Comparison of ENCODE assay signal across 9 cellular contexts in the genomic region with DNA sequence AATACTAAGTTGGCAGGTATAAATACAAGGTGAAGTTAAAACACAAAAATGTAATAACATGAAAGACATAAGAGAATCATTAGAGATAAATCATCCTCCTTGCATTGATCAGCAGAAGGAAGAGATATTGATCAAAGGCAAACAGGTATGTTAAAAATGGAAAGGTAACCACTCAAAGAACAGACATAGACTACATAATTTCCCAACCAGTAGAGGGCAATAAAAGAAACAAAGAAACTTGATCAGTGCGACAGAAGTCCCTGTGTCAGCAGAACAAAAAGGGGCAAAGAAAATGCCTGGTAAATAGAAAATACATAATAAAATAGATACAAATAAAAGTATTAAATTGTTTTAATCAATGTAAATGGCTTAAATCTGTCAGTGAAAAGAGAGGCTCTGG. TPM values are rescaled to one million over a fixed set of nuclear protein-coding genes. Genes with fewer than 3 reads are reported as not detected.
A peak's percentile ranks its signal among the peaks of the same experiment; 100 is the strongest.
DNase-seq lines count a peak whose midpoint lies in the region; ATAC-seq and TF ChIP-seq lines count a peak whose summit lies in the region.
"Had no signal": no experiment of that assay in that cellular context is flagged by ENCODE, and none has a peak within 500 bp of the region (broad histone marks: within the 10 kb centered on the region; RNA-seq: fewer than 3 reads in every experiment).

No MANE protein-coding gene starts in this region.

- H3K4me2 ChIP-seq in HCT116 (ENCODE audit: low read length) (no peak overlapping the region), PC-9 (no peak overlapping the region)

- CTCF ChIA-PET in HCT116 (lab: Charles Lee) (no interaction called here), PC-9 (lab: Charles Lee) (no interaction called here)
- CTCF ChIA-PET in activated CD4-positive, alpha-beta memory T cell treated with anti-CD3 and anti-CD28 coated beads, Interleukin-2, amount 10 ng/mL, durations not matched to agents 7 days and 5 days (lab: Charles Lee): no interaction called here
- CTCF ChIA-PET in CD4-positive, alpha-beta T cell (lab: Charles Lee): no interaction called here

- H4K20me1 ChIP-seq in HCT116 (ENCODE audit: insufficient read depth) (no peaks in the 10 kb centered on the region), PC-9 (ENCODE audit: insufficient read depth) (no peaks in the 10 kb centered on the region)

- no peaks in the 10 kb centered on the region for H3K36me3 Mint-ChIP-seq in activated CD4-positive, alpha-beta memory T cell treated with anti-CD3 and anti-CD28 coated beads, Interleukin-2, amount 10 ng/mL, durations not matched to agents 7 days and 5 days (ENCODE audit: low read depth)
- H3K36me3 Mint-ChIP-seq in CD4-positive, alpha-beta T cell (ENCODE audit: low read depth): peaks cover 28% of the 10 kb centered on the region

- H3K4me1 ChIP-seq in HCT116 (ENCODE audit: control insufficient read depth in 1 of 2, insufficient read depth in 2 of 2, low read length in 2 of 2) (no peaks in the 10 kb centered on the region), PC-9 (replicated peaks; ENCODE audit: insufficient read depth) (no peaks in the 10 kb centered on the region), gastroesophageal sphincter (no peaks in the 10 kb centered on the region)

- TF ChIP-seq POLR2A in HCT116 (IDR thresholded peaks at IDR 0.05; ENCODE audit: borderline replicate concordance, extremely low read depth, insufficient read depth, insufficient read length) (no peak), gastroesophageal sphincter (IDR thresholded peaks at IDR 0.05) (no peak)

- H3K9me3 ChIP-seq in HCT116 (ENCODE audit: control insufficient read depth in 1 of 2, insufficient read depth in 1 of 2, low read depth in 1 of 2, low read length in 2 of 2): no peaks in the 10 kb centered on the region
- H3K9me3 ChIP-seq in PC-9 (ENCODE audit: insufficient read depth, low read depth): no peaks in the 10 kb centered on the region
- H3K9me3 ChIP-seq in gastroesophageal sphincter: no peaks in the 10 kb centered on the region
- H3K9me3 ChIP-seq in CD4-positive, alpha-beta T cell (ENCODE audit: control insufficient read depth, low read length): no peaks in the 10 kb centered on the region

- POLR2A ChIA-PET in HCT116 (lab: Charles Lee): no interaction called here
- POLR2A ChIA-PET in PC-9 (lab: Charles Lee; ENCODE audit: unreplicated experiment): no interaction called here
- POLR2A ChIA-PET in activated CD4-positive, alpha-beta memory T cell treated with anti-CD3 and anti-CD28 coated beads, Interleukin-2, amount 10 ng/mL, durations not matched to agents 7 days and 5 days (lab: Charles Lee): interaction anchor here (1.2 kb wide), 1 partner anchor 10 kb away, joined by 3 read pairs; no protein-coding TSS in a partner anchor
- POLR2A ChIA-PET in CD4-positive, alpha-beta T cell (lab: Charles Lee): no interaction called here

- H3K9me2 ChIP-seq in HCT116 (ENCODE audit: insufficient read depth): no peaks in the 10 kb centered on the region
- no peaks in the 10 kb centered on the region for H3K9me2 ChIP-seq in PC-9 (ENCODE audit: insufficient read depth)

- WGBS in gastroesophageal sphincter (ENCODE audit: low coverage in 1 of 2), 2 donors: 40 to 50% methylated on average over 1 of the region's 1 CpG

- H2AFZ ChIP-seq in HCT116 (ENCODE audit: low read depth, low read length, poor library complexity, severe bottlenecking): no peak overlapping the region
- H2AFZ ChIP-seq in PC-9: no peak overlapping the region

- RAD21 ChIA-PET in HCT116 (lab: Charles Lee; ENCODE audit: low non-redundant PET in 1 of 2, low total read pairs in 2 of 2, uncharacterized antibody in 2 of 2, unreplicated experiment in 2 of 2): no interaction called here

- TF ChIP-seq CTCF in AG09319 (IDR thresholded peaks at IDR 0.05; ENCODE audit: low read depth, low read length): peak; percentile 29
- peak; percentile 39 to 54 (median 41); a peak in 4 of 6 replicates for TF ChIP-seq CTCF in HCT116 (IDR thresholded peaks at IDR 0.05 in 2 of 3, conservative IDR thresholded peaks at IDR 0.05 in 1 of 3; ENCODE audit: borderline replicate concordance in 1 of 3, insufficient read depth in 1 of 3, low read depth in 2 of 3, low read length in 2 of 3)
- peak; percentile 62 for TF ChIP-seq CTCF in PC-9 (conservative IDR thresholded peaks at IDR 0.05)
- peak in 3 of 4 experiments; percentile 16 to 27 (median 17) for TF ChIP-seq CTCF in gastroesophageal sphincter (IDR thresholded peaks at IDR 0.05)
- no peak for TF ChIP-seq CTCF in CD4-positive, alpha-beta T cell (IDR thresholded peaks at IDR 0.05)

- H3K4me3 ChIP-seq in HCT116 (replicated peaks in 1 of 2; ENCODE audit: low read depth in 1 of 2, low read length in 2 of 2): no peak overlapping the region
- no peak overlapping the region for H3K4me3 ChIP-seq in PC-9
- H3K4me3 ChIP-seq in gastroesophageal sphincter: no peak overlapping the region

- no peak overlapping the region for H3K9ac ChIP-seq in HCT116 (ENCODE audit: low read length)

- H3K4me1 Mint-ChIP-seq in activated CD4-positive, alpha-beta memory T cell treated with anti-CD3 and anti-CD28 coated beads, Interleukin-2, amount 10 ng/mL, durations not matched to agents 7 days and 5 days: no peaks in the 10 kb centered on the region
- H3K4me1 Mint-ChIP-seq in CD4-positive, alpha-beta T cell (ENCODE audit: low read depth): no peaks in the 10 kb centered on the region

- ATAC-seq in HCT116 (peak; percentile 75), gastroesophageal sphincter (no peak)
- ATAC-seq in CD4-positive, alpha-beta T cell (ENCODE audit: poor library complexity): no peak

- no peak overlapping the region for H3K27ac ChIP-seq in HCT116 (ENCODE audit: low read depth, low read length)
- H3K27ac ChIP-seq in PC-9: no peak overlapping the region
- no peak overlapping the region for H3K27ac ChIP-seq in gastroesophageal sphincter
- no peak overlapping the region for H3K27ac ChIP-seq in CD4-positive, alpha-beta T cell (ENCODE audit: low read depth, low read length)

- no peak for TF ChIP-seq EP300 in gastroesophageal sphincter (IDR thresholded peaks at IDR 0.05)

- intact Hi-C loops in HCT116 (cut with micrococcal nuclease) (loop anchor here (1.0 kb wide), 1 partner anchor 154 kb away; no protein-coding TSS in a partner anchor), PC-9 (cut with micrococcal nuclease; ENCODE audit: unreplicated experiment) (loop anchor here (5.0 kb wide), 1 partner anchor 599 kb away; no protein-coding TSS in a partner anchor)
- intact Hi-C loops in CD4-positive, alpha-beta T cell (cut with DNase I, micrococcal nuclease): loop anchor here (2.0 kb wide), 1 partner anchor 154 kb away; no protein-coding TSS in a partner anchor

- BruUV-seq in HCT116 (replicated peaks; lab: Mats Ljungman, UMichigan): no TSS peak
- BruUV-seq in PC-9 (replicated peaks; lab: Mats Ljungman, UMichigan): no TSS peak

- H3K9me3 Mint-ChIP-seq in activated CD4-positive, alpha-beta memory T cell treated with anti-CD3 and anti-CD28 coated beads, Interleukin-2, amount 10 ng/mL, durations not matched to agents 7 days and 5 days: no peaks in the 10 kb centered on the region
- H3K9me3 Mint-ChIP-seq in CD4-positive, alpha-beta T cell: no peaks in the 10 kb centered on the region

- H3K27ac Mint-ChIP-seq in activated CD4-positive, alpha-beta memory T cell treated with anti-CD3 and anti-CD28 coated beads, Interleukin-2, amount 10 ng/mL, durations not matched to agents 7 days and 5 days: no peak overlapping the region
- H3K27ac Mint-ChIP-seq in CD4-positive, alpha-beta T cell: no peak overlapping the region

- H3F3A ChIP-seq in PC-9 (ENCODE audit: insufficient read depth, low read depth): no peaks in the 10 kb centered on the region

- H3K79me2 ChIP-seq in HCT116 (ENCODE audit: insufficient read depth, low read length): no peaks in the 10 kb centered on the region
- no peaks in the 10 kb centered on the region for H3K79me2 ChIP-seq in PC-9 (ENCODE audit: low read depth)

- no peak overlapping the region for H3K4me3 Mint-ChIP-seq in activated CD4-positive, alpha-beta memory T cell treated with anti-CD3 and anti-CD28 coated beads, Interleukin-2, amount 10 ng/mL, durations not matched to agents 7 days and 5 days
- H3K4me3 Mint-ChIP-seq in CD4-positive, alpha-beta T cell: no peak overlapping the region

- H3K27me3 ChIP-seq in HCT116 (ENCODE audit: insufficient read depth, low read length) (no peaks in the 10 kb centered on the region), PC-9 (ENCODE audit: insufficient read depth, low read depth) (no peaks in the 10 kb centered on the region), gastroesophageal sphincter (no peaks in the 10 kb centered on the region)
- H3K27me3 ChIP-seq in CD4-positive, alpha-beta T cell (ENCODE audit: control insufficient read depth, insufficient read depth, low read length): no peaks in the 10 kb centered on the region

- H3K36me3 ChIP-seq in HCT116 (ENCODE audit: control insufficient read depth in 1 of 2, insufficient read depth in 2 of 2, low read length in 2 of 2) (no peaks in the 10 kb centered on the region), PC-9 (ENCODE audit: low read depth) (no peaks in the 10 kb centered on the region), gastroesophageal sphincter (peaks cover 0 to 30% of the 10 kb centered on the region in 2 donors)

- TF ChIP-seq RAD21 in HCT116 (IDR thresholded peaks at IDR 0.05; ENCODE audit: low read depth): peak; percentile 59

- no peak for DNase-seq in AG09319 (ENCODE audit: extremely low read depth, low read depth)
- DNase-seq in HCT116 (ENCODE audit: low read depth, low spot score): no peak
- peak in 1 of 2 experiments; percentile 40 for DNase-seq in PC-9
- no peak for DNase-seq in activated CD4-positive, alpha-beta memory T cell treated with anti-CD3 and anti-CD28 coated beads, Interleukin-2, amount 10 ng/mL, durations not matched to agents 7 days and 5 days
- no peak for DNase-seq in CD4-positive, alpha-beta T cell
- no peak for DNase-seq in dedifferentiated amniotic fluid mesenchymal stem cell (ENCODE audit: extremely low spot score)
- DNase-seq in activated gamma-delta T cell (lab: John Stamatoyannopoulos, UW): no peak
- DNase-seq: effector memory CD4-positive, alpha-beta T cell had no signal

- no peaks in the 10 kb centered on the region for H3K27me3 Mint-ChIP-seq in activated CD4-positive, alpha-beta memory T cell treated with anti-CD3 and anti-CD28 coated beads, Interleukin-2, amount 10 ng/mL, durations not matched to agents 7 days and 5 days
- H3K27me3 Mint-ChIP-seq in CD4-positive, alpha-beta T cell: no peaks in the 10 kb centered on the region

TF ChIP-seq in HCT116, 20 proteins besides CTCF, POLR2A, EP300 and RAD21 (continues in another document):
- TF ChIP-seq FOSL1 (IDR thresholded peaks at IDR 0.05; ENCODE audit: low read depth) (no peak), SP1 (IDR thresholded peaks at IDR 0.05; ENCODE audit: low read depth) (no peak)

RNA-seq across cellular contexts. Expression of a gene that starts 53.6 kb away (rescaled TPM):
- not detected for total RNA-seq in HCT116 (2021; ENCODE audit: unreplicated experiment)
- polyA plus RNA-seq in HCT116 (2012): not detected in 2 replicates
- total RNA-seq in PC-9 (2021): not detected in 2 replicates
- 1 to 10 TPM in 3 of 4 donors, under 1 TPM in 1; 0.54 to 3.7 (median 2.0) TPM for total RNA-seq in gastroesophageal sphincter
- total RNA-seq in activated CD4-positive, alpha-beta memory T cell treated with anti-CD3 and anti-CD28 coated beads, Interleukin-2, amount 10 ng/mL, durations not matched to agents 7 days and 5 days: under 1 TPM in 1 of 2 experiments, not detected in 1; 0.23 TPM
- total RNA-seq in CD4-positive, alpha-beta T cell: under 1 TPM; 0.20 to 0.22 TPM
